Comparison of ENCODE assay signal across 2 cellular contexts in genomic region chr4:152723236-152723635, GRCh38.
TF ChIP-seq lines count a peak whose summit lies in the region.

No MANE protein-coding gene starts in this region.

TF ChIP-seq in HepG2, 621 proteins besides CTCF, POLR2A, EP300 and RAD21:
- TF ChIP-seq SOX6 (IDR thresholded peaks at IDR 0.05) (no peak), SOX6 (CRISPR knock-in tag; IDR thresholded peaks at IDR 0.05) (peak; percentile 22; the same call in 1 of the 2 replicates), SOX5 (CRISPR knock-in tag; IDR thresholded peaks at IDR 0.05; ENCODE audit: borderline replicate concordance) (peak; percentile 38; the same call in 1 of the 2 replicates), ZNF407 (CRISPR knock-in tag; IDR thresholded peaks at IDR 0.05; ENCODE audit: not compliant biosample characterization) (no peak), SOX13 (IDR thresholded peaks at IDR 0.05) (no peak), SOX13 (CRISPR knock-in tag; conservative IDR thresholded peaks at IDR 0.05 in 1 of 2, IDR thresholded peaks at IDR 0.05 in 1 of 2) (peak in 1 of 2 experiments; percentile 33; a peak in 1 of 4 replicates)

TF ChIP-seq in K562, 482 proteins besides CTCF, POLR2A, EP300 and RAD21:
- TF ChIP-seq BRF2 (IDR thresholded peaks at IDR 0.05; ENCODE audit: borderline replicate concordance, insufficient read depth, insufficient read length) (no peak), SAFB (IDR thresholded peaks at IDR 0.05; ENCODE audit: borderline replicate concordance, low read depth, low read length) (no peak), ZBTB34 (CRISPR knock-in tag; IDR thresholded peaks at IDR 0.05) (no peak), CEBPB (tag; IDR thresholded peaks at IDR 0.05) (peak; percentile 23; the same call in 1 of the 2 replicates)
TF ChIP-seq in K562: peak in this region for 1.
